Comparison of ENCODE assay signal across 1 cellular context in the genomic region with DNA sequence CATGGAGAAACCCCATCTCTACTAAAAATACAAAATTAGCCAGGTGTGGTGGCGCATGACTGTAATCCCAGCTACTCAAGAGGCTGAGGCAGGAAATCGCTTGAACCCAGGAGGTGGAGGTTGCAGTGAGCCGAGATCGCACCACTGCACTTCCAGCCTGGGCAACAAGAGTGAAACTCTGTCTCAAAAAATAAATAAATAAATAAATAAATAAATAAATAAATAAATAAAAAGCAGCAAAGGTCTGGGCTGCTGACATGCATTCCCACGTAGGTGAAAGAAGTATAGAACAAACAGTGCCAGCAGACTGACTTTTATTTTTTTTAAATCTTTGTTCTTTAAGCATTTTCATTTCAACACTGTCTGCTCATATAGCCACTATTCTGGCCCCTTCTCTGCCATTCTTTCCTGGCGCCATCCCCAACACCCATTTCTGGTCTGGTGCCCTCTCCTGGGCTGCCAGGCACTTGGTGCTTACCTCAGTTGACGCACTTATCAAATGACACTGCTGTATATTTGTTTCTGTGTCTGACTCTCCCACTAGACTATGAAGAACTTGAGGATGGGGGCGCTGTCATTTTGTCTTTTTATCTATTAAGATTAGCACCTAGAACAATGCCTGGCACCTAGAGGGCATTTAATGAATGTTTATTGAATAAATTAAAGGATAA.
TF ChIP-seq lines count a peak whose summit lies in the region.

No MANE protein-coding gene starts in this region.

TF ChIP-seq in HEK293, 187 proteins besides CTCF, POLR2A, EP300 and RAD21 (continued from another document and continues in another):
- TF ChIP-seq, protein P1, sequence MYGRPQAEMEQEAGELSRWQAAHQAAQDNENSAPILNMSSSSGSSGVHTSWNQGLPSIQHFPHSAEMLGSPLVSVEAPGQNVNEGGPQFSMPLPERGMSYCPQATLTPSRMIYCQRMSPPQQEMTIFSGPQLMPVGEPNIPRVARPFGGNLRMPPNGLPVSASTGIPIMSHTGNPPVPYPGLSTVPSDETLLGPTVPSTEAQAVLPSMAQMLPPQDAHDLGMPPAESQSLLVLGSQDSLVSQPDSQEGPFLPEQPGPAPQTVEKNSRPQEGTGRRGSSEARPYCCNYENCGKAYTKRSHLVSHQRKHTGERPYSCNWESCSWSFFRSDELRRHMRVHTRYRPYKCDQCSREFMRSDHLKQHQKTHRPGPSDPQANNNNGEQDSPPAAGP (tag by site-specific recombination; IDR thresholded peaks at IDR 0.05), result no peak
- TF ChIP-seq ZNF558 (tag by site-specific recombination; IDR thresholded peaks at IDR 0.05), result 0 out of 2 replicates have a peak, but pooled peaks have one; percentile 29
- TF ChIP-seq ZBTB20 (tag by site-specific recombination; IDR thresholded peaks at IDR 0.05), result no peak
- TF ChIP-seq KLF1 (tag by site-specific recombination; IDR thresholded peaks at IDR 0.05), result no peak
- TF ChIP-seq, protein P2, sequence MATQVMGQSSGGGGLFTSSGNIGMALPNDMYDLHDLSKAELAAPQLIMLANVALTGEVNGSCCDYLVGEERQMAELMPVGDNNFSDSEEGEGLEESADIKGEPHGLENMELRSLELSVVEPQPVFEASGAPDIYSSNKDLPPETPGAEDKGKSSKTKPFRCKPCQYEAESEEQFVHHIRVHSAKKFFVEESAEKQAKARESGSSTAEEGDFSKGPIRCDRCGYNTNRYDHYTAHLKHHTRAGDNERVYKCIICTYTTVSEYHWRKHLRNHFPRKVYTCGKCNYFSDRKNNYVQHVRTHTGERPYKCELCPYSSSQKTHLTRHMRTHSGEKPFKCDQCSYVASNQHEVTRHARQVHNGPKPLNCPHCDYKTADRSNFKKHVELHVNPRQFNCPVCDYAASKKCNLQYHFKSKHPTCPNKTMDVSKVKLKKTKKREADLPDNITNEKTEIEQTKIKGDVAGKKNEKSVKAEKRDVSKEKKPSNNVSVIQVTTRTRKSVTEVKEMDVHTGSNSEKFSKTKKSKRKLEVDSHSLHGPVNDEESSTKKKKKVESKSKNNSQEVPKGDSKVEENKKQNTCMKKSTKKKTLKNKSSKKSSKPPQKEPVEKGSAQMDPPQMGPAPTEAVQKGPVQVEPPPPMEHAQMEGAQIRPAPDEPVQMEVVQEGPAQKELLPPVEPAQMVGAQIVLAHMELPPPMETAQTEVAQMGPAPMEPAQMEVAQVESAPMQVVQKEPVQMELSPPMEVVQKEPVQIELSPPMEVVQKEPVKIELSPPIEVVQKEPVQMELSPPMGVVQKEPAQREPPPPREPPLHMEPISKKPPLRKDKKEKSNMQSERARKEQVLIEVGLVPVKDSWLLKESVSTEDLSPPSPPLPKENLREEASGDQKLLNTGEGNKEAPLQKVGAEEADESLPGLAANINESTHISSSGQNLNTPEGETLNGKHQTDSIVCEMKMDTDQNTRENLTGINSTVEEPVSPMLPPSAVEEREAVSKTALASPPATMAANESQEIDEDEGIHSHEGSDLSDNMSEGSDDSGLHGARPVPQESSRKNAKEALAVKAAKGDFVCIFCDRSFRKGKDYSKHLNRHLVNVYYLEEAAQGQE (tag by site-specific recombination; IDR thresholded peaks at IDR 0.05), result no peak
- 0 out of 2 replicates have a peak, but pooled peaks have one; percentile 20 for TF ChIP-seq GFI1B (tag by site-specific recombination; IDR thresholded peaks at IDR 0.05)
- TF ChIP-seq ZNF133 (tag by site-specific recombination; IDR thresholded peaks at IDR 0.05), result no peak
- TF ChIP-seq, protein P3, sequence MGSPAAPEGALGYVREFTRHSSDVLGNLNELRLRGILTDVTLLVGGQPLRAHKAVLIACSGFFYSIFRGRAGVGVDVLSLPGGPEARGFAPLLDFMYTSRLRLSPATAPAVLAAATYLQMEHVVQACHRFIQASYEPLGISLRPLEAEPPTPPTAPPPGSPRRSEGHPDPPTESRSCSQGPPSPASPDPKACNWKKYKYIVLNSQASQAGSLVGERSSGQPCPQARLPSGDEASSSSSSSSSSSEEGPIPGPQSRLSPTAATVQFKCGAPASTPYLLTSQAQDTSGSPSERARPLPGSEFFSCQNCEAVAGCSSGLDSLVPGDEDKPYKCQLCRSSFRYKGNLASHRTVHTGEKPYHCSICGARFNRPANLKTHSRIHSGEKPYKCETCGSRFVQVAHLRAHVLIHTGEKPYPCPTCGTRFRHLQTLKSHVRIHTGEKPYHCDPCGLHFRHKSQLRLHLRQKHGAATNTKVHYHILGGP (tag by site-specific recombination; IDR thresholded peaks at IDR 0.05), result no peak
- TF ChIP-seq, protein P4, sequence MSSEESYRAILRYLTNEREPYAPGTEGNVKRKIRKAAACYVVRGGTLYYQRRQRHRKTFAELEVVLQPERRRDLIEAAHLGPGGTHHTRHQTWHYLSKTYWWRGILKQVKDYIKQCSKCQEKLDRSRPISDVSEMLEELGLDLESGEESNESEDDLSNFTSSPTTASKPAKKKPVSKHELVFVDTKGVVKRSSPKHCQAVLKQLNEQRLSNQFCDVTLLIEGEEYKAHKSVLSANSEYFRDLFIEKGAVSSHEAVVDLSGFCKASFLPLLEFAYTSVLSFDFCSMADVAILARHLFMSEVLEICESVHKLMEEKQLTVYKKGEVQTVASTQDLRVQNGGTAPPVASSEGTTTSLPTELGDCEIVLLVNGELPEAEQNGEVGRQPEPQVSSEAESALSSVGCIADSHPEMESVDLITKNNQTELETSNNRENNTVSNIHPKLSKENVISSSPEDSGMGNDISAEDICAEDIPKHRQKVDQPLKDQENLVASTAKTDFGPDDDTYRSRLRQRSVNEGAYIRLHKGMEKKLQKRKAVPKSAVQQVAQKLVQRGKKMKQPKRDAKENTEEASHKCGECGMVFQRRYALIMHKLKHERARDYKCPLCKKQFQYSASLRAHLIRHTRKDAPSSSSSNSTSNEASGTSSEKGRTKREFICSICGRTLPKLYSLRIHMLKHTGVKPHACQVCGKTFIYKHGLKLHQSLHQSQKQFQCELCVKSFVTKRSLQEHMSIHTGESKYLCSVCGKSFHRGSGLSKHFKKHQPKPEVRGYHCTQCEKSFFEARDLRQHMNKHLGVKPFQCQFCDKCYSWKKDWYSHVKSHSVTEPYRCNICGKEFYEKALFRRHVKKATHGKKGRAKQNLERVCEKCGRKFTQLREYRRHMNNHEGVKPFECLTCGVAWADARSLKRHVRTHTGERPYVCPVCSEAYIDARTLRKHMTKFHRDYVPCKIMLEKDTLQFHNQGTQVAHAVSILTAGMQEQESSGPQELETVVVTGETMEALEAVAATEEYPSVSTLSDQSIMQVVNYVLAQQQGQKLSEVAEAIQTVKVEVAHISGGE (tag by site-specific recombination; conservative IDR thresholded peaks at IDR 0.05; ENCODE audit: low read depth), result peak; percentile 71
- TF ChIP-seq ZXDB (tag by site-specific recombination; IDR thresholded peaks at IDR 0.05), result peak; percentile 55; the same call in 1 of the 2 replicates
- TF ChIP-seq ZFP41 (tag by site-specific recombination; IDR thresholded peaks at IDR 0.05; ENCODE audit: borderline replicate concordance), result no peak
- no peak for TF ChIP-seq ZNF837 (tag by site-specific recombination; IDR thresholded peaks at IDR 0.05)
- TF ChIP-seq ZNF530 (tag by site-specific recombination; IDR thresholded peaks at IDR 0.05; ENCODE audit: low read depth), result no peak
- no peak for TF ChIP-seq ZEB2 (tag by site-specific recombination; IDR thresholded peaks at IDR 0.05)
- TF ChIP-seq ZNF211 (tag by site-specific recombination; IDR thresholded peaks at IDR 0.05; ENCODE audit: low read depth), result no peak
- TF ChIP-seq, protein P5, sequence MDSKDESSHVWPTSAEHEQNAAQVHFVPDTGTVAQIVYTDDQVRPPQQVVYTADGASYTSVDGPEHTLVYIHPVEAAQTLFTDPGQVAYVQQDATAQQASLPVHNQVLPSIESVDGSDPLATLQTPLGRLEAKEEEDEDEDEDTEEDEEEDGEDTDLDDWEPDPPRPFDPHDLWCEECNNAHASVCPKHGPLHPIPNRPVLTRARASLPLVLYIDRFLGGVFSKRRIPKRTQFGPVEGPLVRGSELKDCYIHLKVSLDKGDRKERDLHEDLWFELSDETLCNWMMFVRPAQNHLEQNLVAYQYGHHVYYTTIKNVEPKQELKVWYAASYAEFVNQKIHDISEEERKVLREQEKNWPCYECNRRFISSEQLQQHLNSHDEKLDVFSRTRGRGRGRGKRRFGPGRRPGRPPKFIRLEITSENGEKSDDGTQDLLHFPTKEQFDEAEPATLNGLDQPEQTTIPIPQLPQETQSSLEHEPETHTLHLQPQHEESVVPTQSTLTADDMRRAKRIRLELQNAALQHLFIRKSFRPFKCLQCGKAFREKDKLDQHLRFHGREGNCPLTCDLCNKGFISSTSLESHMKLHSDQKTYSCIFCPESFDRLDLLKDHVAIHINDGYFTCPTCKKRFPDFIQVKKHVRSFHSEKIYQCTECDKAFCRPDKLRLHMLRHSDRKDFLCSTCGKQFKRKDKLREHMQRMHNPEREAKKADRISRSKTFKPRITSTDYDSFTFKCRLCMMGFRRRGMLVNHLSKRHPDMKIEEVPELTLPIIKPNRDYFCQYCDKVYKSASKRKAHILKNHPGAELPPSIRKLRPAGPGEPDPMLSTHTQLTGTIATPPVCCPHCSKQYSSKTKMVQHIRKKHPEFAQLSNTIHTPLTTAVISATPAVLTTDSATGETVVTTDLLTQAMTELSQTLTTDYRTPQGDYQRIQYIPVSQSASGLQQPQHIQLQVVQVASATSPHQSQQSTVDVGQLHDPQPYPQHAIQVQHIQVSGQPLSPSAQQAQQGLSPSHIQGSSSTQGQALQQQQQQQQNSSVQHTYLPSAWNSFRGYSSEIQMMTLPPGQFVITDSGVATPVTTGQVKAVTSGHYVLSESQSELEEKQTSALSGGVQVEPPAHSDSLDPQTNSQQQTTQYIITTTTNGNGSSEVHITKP (tag by site-specific recombination; IDR thresholded peaks at IDR 0.05), result no peak
- TF ChIP-seq ZNF140 (tag by site-specific recombination; IDR thresholded peaks at IDR 0.05), result peak; percentile 57
- TF ChIP-seq, protein P6, sequence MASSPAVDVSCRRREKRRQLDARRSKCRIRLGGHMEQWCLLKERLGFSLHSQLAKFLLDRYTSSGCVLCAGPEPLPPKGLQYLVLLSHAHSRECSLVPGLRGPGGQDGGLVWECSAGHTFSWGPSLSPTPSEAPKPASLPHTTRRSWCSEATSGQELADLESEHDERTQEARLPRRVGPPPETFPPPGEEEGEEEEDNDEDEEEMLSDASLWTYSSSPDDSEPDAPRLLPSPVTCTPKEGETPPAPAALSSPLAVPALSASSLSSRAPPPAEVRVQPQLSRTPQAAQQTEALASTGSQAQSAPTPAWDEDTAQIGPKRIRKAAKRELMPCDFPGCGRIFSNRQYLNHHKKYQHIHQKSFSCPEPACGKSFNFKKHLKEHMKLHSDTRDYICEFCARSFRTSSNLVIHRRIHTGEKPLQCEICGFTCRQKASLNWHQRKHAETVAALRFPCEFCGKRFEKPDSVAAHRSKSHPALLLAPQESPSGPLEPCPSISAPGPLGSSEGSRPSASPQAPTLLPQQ (tag by site-specific recombination; IDR thresholded peaks at IDR 0.05), result no peak
- TF ChIP-seq ZNF155 (tag by site-specific recombination; IDR thresholded peaks at IDR 0.05), result no peak
- no peak for TF ChIP-seq ZNF416 (tag by site-specific recombination; IDR thresholded peaks at IDR 0.05)
- TF ChIP-seq ZNF621 (tag by site-specific recombination; IDR thresholded peaks at IDR 0.05), result no peak
- no peak; the same call in 1 of the 2 replicates for TF ChIP-seq GLI2 (tag by site-specific recombination; IDR thresholded peaks at IDR 0.05; ENCODE audit: borderline replicate concordance, low read depth)
- TF ChIP-seq, protein P7, sequence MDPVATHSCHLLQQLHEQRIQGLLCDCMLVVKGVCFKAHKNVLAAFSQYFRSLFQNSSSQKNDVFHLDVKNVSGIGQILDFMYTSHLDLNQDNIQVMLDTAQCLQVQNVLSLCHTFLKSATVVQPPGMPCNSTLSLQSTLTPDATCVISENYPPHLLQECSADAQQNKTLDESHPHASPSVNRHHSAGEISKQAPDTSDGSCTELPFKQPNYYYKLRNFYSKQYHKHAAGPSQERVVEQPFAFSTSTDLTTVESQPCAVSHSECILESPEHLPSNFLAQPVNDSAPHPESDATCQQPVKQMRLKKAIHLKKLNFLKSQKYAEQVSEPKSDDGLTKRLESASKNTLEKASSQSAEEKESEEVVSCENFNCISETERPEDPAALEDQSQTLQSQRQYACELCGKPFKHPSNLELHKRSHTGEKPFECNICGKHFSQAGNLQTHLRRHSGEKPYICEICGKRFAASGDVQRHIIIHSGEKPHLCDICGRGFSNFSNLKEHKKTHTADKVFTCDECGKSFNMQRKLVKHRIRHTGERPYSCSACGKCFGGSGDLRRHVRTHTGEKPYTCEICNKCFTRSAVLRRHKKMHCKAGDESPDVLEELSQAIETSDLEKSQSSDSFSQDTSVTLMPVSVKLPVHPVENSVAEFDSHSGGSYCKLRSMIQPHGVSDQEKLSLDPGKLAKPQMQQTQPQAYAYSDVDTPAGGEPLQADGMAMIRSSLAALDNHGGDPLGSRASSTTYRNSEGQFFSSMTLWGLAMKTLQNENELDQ (tag by site-specific recombination; IDR thresholded peaks at IDR 0.05; ENCODE audit: low read depth), result no peak
- TF ChIP-seq ZNF132 (tag by site-specific recombination; IDR thresholded peaks at IDR 0.05; ENCODE audit: borderline replicate concordance), result no peak
- no peak for TF ChIP-seq ZNF223 (tag by site-specific recombination; IDR thresholded peaks at IDR 0.05)
- TF ChIP-seq EGR2 (tag by site-specific recombination; IDR thresholded peaks at IDR 0.05; ENCODE audit: low read depth), result no peak
- TF ChIP-seq ZNF324 (tag by site-specific recombination; IDR thresholded peaks at IDR 0.05), result no peak
- no peak for TF ChIP-seq ZNF366 (tag by site-specific recombination; conservative IDR thresholded peaks at IDR 0.05)
- TF ChIP-seq, protein P8, sequence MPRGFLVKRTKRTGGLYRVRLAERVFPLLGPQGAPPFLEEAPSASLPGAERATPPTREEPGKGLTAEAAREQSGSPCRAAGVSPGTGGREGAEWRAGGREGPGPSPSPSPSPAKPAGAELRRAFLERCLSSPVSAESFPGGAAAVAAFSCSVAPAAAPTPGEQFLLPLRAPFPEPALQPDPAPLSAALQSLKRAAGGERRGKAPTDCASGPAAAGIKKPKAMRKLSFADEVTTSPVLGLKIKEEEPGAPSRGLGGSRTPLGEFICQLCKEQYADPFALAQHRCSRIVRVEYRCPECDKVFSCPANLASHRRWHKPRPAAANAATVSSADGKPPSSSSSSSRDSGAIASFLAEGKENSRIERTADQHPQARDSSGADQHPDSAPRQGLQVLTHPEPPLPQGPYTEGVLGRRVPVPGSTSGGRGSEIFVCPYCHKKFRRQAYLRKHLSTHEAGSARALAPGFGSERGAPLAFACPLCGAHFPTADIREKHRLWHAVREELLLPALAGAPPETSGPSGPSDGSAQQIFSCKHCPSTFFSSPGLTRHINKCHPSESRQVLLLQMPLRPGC (tag by site-specific recombination; IDR thresholded peaks at IDR 0.05), result no peak
- TF ChIP-seq ZNF37A (tag by site-specific recombination; IDR thresholded peaks at IDR 0.05), result no peak
- TF ChIP-seq MEIS1 (CRISPR knock-in tag; IDR thresholded peaks at IDR 0.05; ENCODE audit: borderline replicate concordance), result no peak
- TF ChIP-seq ZNF600 (tag by site-specific recombination; IDR thresholded peaks at IDR 0.05), result no peak
- no peak for TF ChIP-seq ZNF596 (tag by site-specific recombination; IDR thresholded peaks at IDR 0.05)
- peak; percentile 10 for TF ChIP-seq ZNF529 (tag by site-specific recombination; IDR thresholded peaks at IDR 0.05; ENCODE audit: insufficient replicate concordance)
- TF ChIP-seq, protein P9, sequence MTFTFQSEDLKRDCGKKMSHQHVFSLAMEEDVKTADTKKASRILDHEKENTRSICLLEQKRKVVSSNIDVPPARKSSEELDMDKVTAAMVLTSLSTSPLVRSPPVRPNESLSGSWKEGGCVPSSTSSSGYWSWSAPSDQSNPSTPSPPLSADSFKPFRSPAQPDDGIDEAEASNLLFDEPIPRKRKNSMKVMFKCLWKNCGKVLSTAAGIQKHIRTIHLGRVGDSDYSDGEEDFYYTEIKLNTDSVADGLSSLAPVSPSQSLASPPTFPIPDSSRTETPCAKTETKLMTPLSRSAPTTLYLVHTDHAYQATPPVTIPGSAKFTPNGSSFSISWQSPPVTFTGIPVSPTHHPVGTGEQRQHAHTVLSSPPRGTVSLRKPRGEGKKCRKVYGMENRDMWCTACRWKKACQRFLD (tag by site-specific recombination; IDR thresholded peaks at IDR 0.05), result no peak
